In genomic region chr11:119643878-119644225, GRCh38 we compare ENCODE assay signal across 1 cellular context.
TF ChIP-seq lines count a peak whose summit lies in the region.

No MANE protein-coding gene starts in this region.

TF ChIP-seq in H1, 55 proteins besides CTCF, POLR2A, EP300 and RAD21 (continued from another document):
- TF ChIP-seq RNF2 (IDR thresholded peaks at IDR 0.05; ENCODE audit: borderline replicate concordance, low read depth, low read length, missing control alignments, poor library complexity, severe bottlenecking) = no peak
- TF ChIP-seq YY1 (IDR thresholded peaks at IDR 0.05; ENCODE audit: low read depth, low read length) = no peak
- TF ChIP-seq NRF1 (IDR thresholded peaks at IDR 0.05; ENCODE audit: low read depth, low read length) = no peak
- TF ChIP-seq MAX (IDR thresholded peaks at IDR 0.05) = no peak
- no peak for TF ChIP-seq POLR2AphosphoS5 (IDR thresholded peaks at IDR 0.05; ENCODE audit: low read depth, low read length)
- no peak for TF ChIP-seq KDM1A (IDR thresholded peaks at IDR 0.05; ENCODE audit: borderline replicate concordance, low read length)
- TF ChIP-seq USF2 (IDR thresholded peaks at IDR 0.05; ENCODE audit: low read length) = no peak
- no peak for TF ChIP-seq ATF3 (IDR thresholded peaks at IDR 0.05; ENCODE audit: insufficient read depth, low read depth, low read length)
